In genomic region chr1:8602471-8603219, GRCh38 we compare ENCODE assay signal across 1 cellular context.
TF ChIP-seq lines count a peak whose summit lies in the region.

No MANE protein-coding gene starts in this region.

TF ChIP-seq in WTC11, 78 proteins besides CTCF, POLR2A, EP300 and RAD21 (continued from another document):
- no peak for TF ChIP-seq ZNF281 (CRISPR knock-in tag; IDR thresholded peaks at IDR 0.05)
- no peak for TF ChIP-seq NR3C1 (CRISPR knock-in tag; conservative IDR thresholded peaks at IDR 0.05; ENCODE audit: low read depth)
- TF ChIP-seq MYBL2 (CRISPR knock-in tag; IDR thresholded peaks at IDR 0.05), result no peak
- TF ChIP-seq PRDM15 (CRISPR knock-in tag; IDR thresholded peaks at IDR 0.05), result no peak
- no peak for TF ChIP-seq GTF2I (CRISPR knock-in tag; conservative IDR thresholded peaks at IDR 0.05)
- TF ChIP-seq, protein P1, sequence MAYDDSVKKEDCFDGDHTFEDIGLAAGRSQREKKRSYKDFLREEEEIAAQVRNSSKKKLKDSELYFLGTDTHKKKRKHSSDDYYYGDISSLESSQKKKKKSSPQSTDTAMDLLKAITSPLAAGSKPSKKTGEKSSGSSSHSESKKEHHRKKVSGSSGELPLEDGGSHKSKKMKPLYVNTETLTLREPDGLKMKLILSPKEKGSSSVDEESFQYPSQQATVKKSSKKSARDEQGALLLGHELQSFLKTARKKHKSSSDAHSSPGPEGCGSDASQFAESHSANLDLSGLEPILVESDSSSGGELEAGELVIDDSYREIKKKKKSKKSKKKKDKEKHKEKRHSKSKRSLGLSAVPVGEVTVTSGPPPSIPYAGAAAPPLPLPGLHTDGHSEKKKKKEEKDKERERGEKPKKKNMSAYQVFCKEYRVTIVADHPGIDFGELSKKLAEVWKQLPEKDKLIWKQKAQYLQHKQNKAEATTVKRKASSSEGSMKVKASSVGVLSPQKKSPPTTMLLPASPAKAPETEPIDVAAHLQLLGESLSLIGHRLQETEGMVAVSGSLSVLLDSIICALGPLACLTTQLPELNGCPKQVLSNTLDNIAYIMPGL (CRISPR knock-in tag; IDR thresholded peaks at IDR 0.05), result no peak
- no peak for TF ChIP-seq ELF4 (CRISPR knock-in tag; IDR thresholded peaks at IDR 0.05; ENCODE audit: low read depth)
- TF ChIP-seq CREM (CRISPR knock-in tag; IDR thresholded peaks at IDR 0.05), result no peak
- no peak for TF ChIP-seq ZNF219 (CRISPR knock-in tag; IDR thresholded peaks at IDR 0.05; ENCODE audit: borderline replicate concordance)
- no peak for TF ChIP-seq TCF7 (CRISPR knock-in tag; IDR thresholded peaks at IDR 0.05; ENCODE audit: low read depth)
- TF ChIP-seq ZSCAN18 (CRISPR knock-in tag; IDR thresholded peaks at IDR 0.05), result no peak
- TF ChIP-seq ZNF263 (CRISPR knock-in tag; IDR thresholded peaks at IDR 0.05; ENCODE audit: low read depth), result no peak
- TF ChIP-seq, protein P2, sequence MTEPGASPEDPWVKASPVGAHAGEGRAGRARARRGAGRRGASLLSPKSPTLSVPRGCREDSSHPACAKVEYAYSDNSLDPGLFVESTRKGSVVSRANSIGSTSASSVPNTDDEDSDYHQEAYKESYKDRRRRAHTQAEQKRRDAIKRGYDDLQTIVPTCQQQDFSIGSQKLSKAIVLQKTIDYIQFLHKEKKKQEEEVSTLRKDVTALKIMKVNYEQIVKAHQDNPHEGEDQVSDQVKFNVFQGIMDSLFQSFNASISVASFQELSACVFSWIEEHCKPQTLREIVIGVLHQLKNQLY (CRISPR knock-in tag; IDR thresholded peaks at IDR 0.05), result no peak
- TF ChIP-seq ESRRA (CRISPR knock-in tag; IDR thresholded peaks at IDR 0.05; ENCODE audit: borderline replicate concordance), result no peak
- no peak for TF ChIP-seq ZNF396 (CRISPR knock-in tag; IDR thresholded peaks at IDR 0.05; ENCODE audit: borderline replicate concordance)
- no peak for TF ChIP-seq ATF1 (CRISPR knock-in tag; IDR thresholded peaks at IDR 0.05)
- no peak for TF ChIP-seq ZNF512 (CRISPR knock-in tag; IDR thresholded peaks at IDR 0.05; ENCODE audit: borderline replicate concordance)
